In the genomic region with DNA sequence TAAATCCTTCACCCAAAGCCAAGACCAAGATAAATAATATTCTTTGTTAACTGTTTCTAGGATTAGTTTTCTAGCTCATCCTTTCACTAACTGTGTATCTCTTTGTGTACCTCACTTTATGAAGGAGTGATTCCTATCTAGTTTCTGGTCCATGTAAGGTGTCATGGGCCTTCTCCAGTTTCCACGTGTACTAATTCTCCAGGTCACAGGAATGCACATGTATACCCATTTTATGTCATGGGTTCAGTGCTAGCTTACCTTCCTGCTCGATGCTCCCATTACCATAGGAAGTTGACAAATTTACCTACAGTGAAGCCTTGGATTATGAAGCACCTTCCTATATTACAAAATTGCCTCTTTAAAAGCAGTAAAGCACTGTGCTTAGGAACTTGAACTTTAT, we compare ENCODE assay signal across 6 cellular contexts. TPM values are rescaled to one million over a fixed set of nuclear protein-coding genes. Genes with fewer than 3 reads are reported as not detected.
"Had no signal": no experiment of that assay in that cellular context is flagged by ENCODE, and none has a peak within 500 bp of the region (broad histone marks: within the 10 kb centered on the region; RNA-seq: fewer than 3 reads in every experiment).

No MANE protein-coding gene starts in this region.

RNA-seq across cellular contexts. Expression of a gene that starts 5.9 kb away (rescaled TPM):
- total RNA-seq: subcutaneous adipose tissue, thyroid gland, tibial nerve, upper lobe of right lung, urinary bladder, uterus had no signal
